ENCODE assay signal across 12 cellular contexts in genomic region chr2:160157861-160158813, GRCh38. TPM values are rescaled to one million over a fixed set of nuclear protein-coding genes. Genes with fewer than 3 reads are reported as not detected.
DNase-seq lines count a peak whose midpoint lies in the region; ATAC-seq and TF ChIP-seq lines count a peak whose summit lies in the region.
"Had no signal": no experiment of that assay in that cellular context is flagged by ENCODE, and none has a peak within 500 bp of the region (broad histone marks: within the 10 kb centered on the region; RNA-seq: fewer than 3 reads in every experiment).

No MANE protein-coding gene starts in this region.

- peaks cover 35% of the 10 kb centered on the region for H3K4me1 Mint-ChIP-seq in mesothelial cell of epicardium

- H3K27me3 ChIP-seq in NT2/D1 (ENCODE audit: insufficient read depth, insufficient read length), result no peaks in the 10 kb centered on the region
- H3K27me3 ChIP-seq: cardiac muscle cell had no signal

- peaks cover 8% of the 10 kb centered on the region for H3K9me3 Mint-ChIP-seq in mesothelial cell of epicardium

- DNase-seq in AG08395 (ENCODE audit: low spot score), result peak; percentile 17
- peak; percentile 36 for DNase-seq in NT2/D1 (ENCODE audit: low read depth, low spot score)
- DNase-seq in epithelial cell of esophagus (ENCODE audit: low read depth), result peak; percentile 92
- DNase-seq in mesothelial cell of epicardium (ENCODE audit: low spot score in 2 of 2, unreplicated experiment in 2 of 2), result peak in 1 of 2 experiments; percentile 49
- no peak for DNase-seq in GM13976 (ENCODE audit: low spot score)
- no peak for DNase-seq in DMS153 (lab: John Stamatoyannopoulos, UW)
- no peak for DNase-seq in mesenteric fat pad (ENCODE audit: low spot score)
- DNase-seq: glutamatergic neuron, NCI-H1092 treated with DMSO at 0.1 percent for 48 hours, T1000 had no signal

- no peak for ATAC-seq in HG03521 (IDR thresholded peaks at IDR 0.05; ENCODE audit: unreplicated experiment)

- peaks cover 2% of the 10 kb centered on the region for H3K4me1 ChIP-seq in NT2/D1 (ENCODE audit: insufficient read depth, insufficient read length)

- H3K27ac Mint-ChIP-seq in mesothelial cell of epicardium, result peak overlapping the region; percentile 98

- in situ Hi-C loops in GM13976 (cut with MboI; ENCODE audit: low sequenced_read_pairs, unreplicated experiment), result no loop called here

- no peak overlapping the region for H3K9ac ChIP-seq in NT2/D1 (ENCODE audit: insufficient read length, low read depth)

- no peak for TF ChIP-seq CTCF in epithelial cell of esophagus (IDR thresholded peaks at IDR 0.05; ENCODE audit: insufficient read depth, low read depth, low read length, missing control alignments)
- no peak for TF ChIP-seq CTCF in mesothelial cell of epicardium (IDR thresholded peaks at IDR 0.05; ENCODE audit: unreplicated experiment)
- TF ChIP-seq CTCF in GM13976 (IDR thresholded peaks at IDR 0.05; ENCODE audit: borderline replicate concordance, control extremely low read depth, extremely low read depth, insufficient read depth, missing control alignments), result no peak

- H3K36me3 Mint-ChIP-seq in mesothelial cell of epicardium, result peaks cover 5% of the 10 kb centered on the region

- H3K27me3 Mint-ChIP-seq in mesothelial cell of epicardium (ENCODE audit: low read depth), result no peaks in the 10 kb centered on the region

- H3K4me3 ChIP-seq in NT2/D1 (ENCODE audit: insufficient read length, low read depth) (no peak overlapping the region), epithelial cell of esophagus (ENCODE audit: low read length) (no peak overlapping the region)
- H3K4me3 ChIP-seq: cardiac muscle cell had no signal

- no peaks in the 10 kb centered on the region for H3K36me3 ChIP-seq in NT2/D1 (ENCODE audit: insufficient read depth, insufficient read length, low read length)
- H3K36me3 ChIP-seq: cardiac muscle cell had no signal

- peak overlapping the region; percentile 20 for H3K4me3 Mint-ChIP-seq in mesothelial cell of epicardium

- H3K9me3 ChIP-seq in NT2/D1 (ENCODE audit: insufficient read depth, low read length), result no peaks in the 10 kb centered on the region

RNA-seq across cellular contexts. Expression of gene ITGB6, which starts 41.9 kb away (rescaled TPM):
- total RNA-seq in mesothelial cell of epicardium (13.1 to 14.9 TPM (median 14.3 TPM) in 3 replicates), mesenteric fat pad (not detected)

Comparison
In these comparisons a context has a peak if more than half of its experiments do, and no peak if none do; other contexts are left out.
1. DNase-seq: peak in AG08395 (single experiment), NT2/D1 (single experiment) and epithelial cell of esophagus (single experiment); none in GM13976 (single experiment), DMS153 (single experiment) and mesenteric fat pad (single experiment).
2. RNA of gene ITGB6, which starts 41.9 kb away (total RNA-seq): 13.1 to 14.9 TPM in mesothelial cell of epicardium; not detected in mesenteric fat pad (single experiment); every median in the first group is over 10 times any median in the second.